Comparison of ENCODE assay signal across 1 cellular context in genomic region chr16:4347765-4348509, GRCh38.
TF ChIP-seq lines count a peak whose summit lies in the region.

No MANE protein-coding gene starts in this region.

TF ChIP-seq in GM23338, 12 proteins besides CTCF, POLR2A, EP300 and RAD21 (continued from another document):
- TF ChIP-seq ZNF462 (CRISPR knock-in tag; IDR thresholded peaks at IDR 0.05) = no peak
- no peak for TF ChIP-seq STAT1 (IDR thresholded peaks at IDR 0.05; ENCODE audit: unreplicated experiment)
- TF ChIP-seq REST (IDR thresholded peaks at IDR 0.05; ENCODE audit: unreplicated experiment) = no peak
- TF ChIP-seq NANOG (IDR thresholded peaks at IDR 0.05; ENCODE audit: borderline replicate concordance) = no peak
- no peak for TF ChIP-seq ZNF114 (CRISPR knock-in tag; IDR thresholded peaks at IDR 0.05)
- no peak for TF ChIP-seq EZH2phosphoT487 (IDR thresholded peaks at IDR 0.05; ENCODE audit: unreplicated experiment)
- TF ChIP-seq CREB1 (CRISPR knock-in tag; IDR thresholded peaks at IDR 0.05; ENCODE audit: low read depth) = no peak
- TF ChIP-seq POLR2AphosphoS5 (IDR thresholded peaks at IDR 0.05; ENCODE audit: low read depth) = no peak
TF ChIP-seq in GM23338: peak in this region for 0.
